In the genomic region with DNA sequence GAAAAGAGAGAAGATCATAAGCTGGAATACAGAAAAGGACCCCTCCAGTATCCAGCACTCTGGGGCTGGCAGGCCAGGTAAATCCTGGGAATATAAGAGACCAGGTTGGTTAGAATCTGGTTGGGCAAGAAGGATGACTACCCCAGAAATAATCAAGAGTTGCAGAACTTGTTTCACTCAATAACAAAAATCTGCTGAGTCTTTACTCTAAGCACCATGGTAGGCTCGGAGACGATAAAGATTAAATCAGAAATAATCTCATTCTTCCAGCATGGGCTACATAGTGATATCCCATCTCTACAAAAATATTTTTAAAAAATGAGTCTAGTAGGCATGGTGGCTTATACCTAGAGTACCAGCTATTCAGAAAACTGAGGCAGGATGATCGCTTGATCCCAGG, we compare ENCODE assay signal across 8 cellular contexts.
"Had no signal": no experiment of that assay in that cellular context is flagged by ENCODE, and none has a peak within 500 bp of the region (broad histone marks: within the 10 kb centered on the region; RNA-seq: fewer than 3 reads in every experiment).

No MANE protein-coding gene starts in this region.

- DNase-seq: GM23248, GOT3, H7, HFFc6, KBM-7 had no signal

- H3K4me1 ChIP-seq: HAP-1 had no signal

- ATAC-seq: HCT116 had no signal

- H3K27ac ChIP-seq: GM23248, HL-60 had no signal

- H2AFZ ChIP-seq: GM23248 had no signal

- H3K36me3 ChIP-seq: HAP-1 had no signal

- H3K4me3 ChIP-seq: GM23248, HAP-1 had no signal

- H3K9ac ChIP-seq: GM23248 had no signal

- H3K9me3 ChIP-seq: HAP-1 had no signal
